Comparison of ENCODE assay signal across 23 cellular contexts in the genomic region with DNA sequence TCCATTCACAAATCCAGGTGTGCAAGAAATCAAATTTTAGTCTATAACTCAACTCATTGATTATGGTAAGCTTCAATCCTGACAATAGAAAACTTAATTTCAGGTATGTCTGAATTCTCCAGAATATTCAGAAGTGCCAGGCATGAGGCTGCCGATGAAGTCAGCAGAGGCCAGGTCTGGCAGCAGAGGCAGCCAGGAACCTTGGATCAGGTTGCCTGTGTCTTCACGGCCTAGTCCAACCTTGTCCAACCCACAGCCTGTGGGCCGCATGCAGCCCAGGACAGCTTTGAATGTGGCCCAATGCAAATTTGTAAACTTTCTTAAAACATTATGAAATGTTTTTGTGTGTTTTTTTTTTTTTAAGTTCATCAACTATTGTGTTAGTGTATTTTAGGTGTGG. TPM values are rescaled to one million over a fixed set of nuclear protein-coding genes. Genes with fewer than 3 reads are reported as not detected.
"Had no signal": no experiment of that assay in that cellular context is flagged by ENCODE, and none has a peak within 500 bp of the region (broad histone marks: within the 10 kb centered on the region; RNA-seq: fewer than 3 reads in every experiment).

No MANE protein-coding gene starts in this region.

- H3K4me3 Mint-ChIP-seq: IgD-negative memory B cell had no signal

- H3K4me2 ChIP-seq: KMS-11, SK-N-SH had no signal

- H3K27ac ChIP-seq: HL-60, KMS-11, RWPE1 had no signal

- H3K27me3 Mint-ChIP-seq: IgD-negative memory B cell had no signal

- H3K27ac Mint-ChIP-seq: IgD-negative memory B cell had no signal

- H3K4me3 ChIP-seq: K562 had no signal

- DNase-seq: Kasumi-1, MM.1S, NCI-H1092 treated with DMSO at 0.1 percent for 48 hours, NCI-H1436, NCI-H187, NCI-H2029, NCI-H2081 treated with DMSO at 0.1 percent for 48 hours, NCI-H2171, NCI-H226, NCI-H446, NCI-H510A, NCI-H524 treated with DMSO at 0.1 percent for 48 hours, NCI-H69, NCI-H774, PC-3, SHP77, SK-N-SH had no signal

- H3K9ac ChIP-seq: KMS-11, SK-N-SH had no signal

- ATAC-seq: K562, Panc1, PC-3 had no signal

- H3K9me3 ChIP-seq: SK-N-SH had no signal

- H3K9me3 Mint-ChIP-seq: IgD-negative memory B cell had no signal

RNA-seq across cellular contexts. Expression of gene ASPRV1, which starts 46.9 kb away (rescaled TPM):
- total RNA-seq: PC-3 had no signal
